18 cellular contexts compared by ENCODE assay signal in genomic region chr5:85512896-85513295, GRCh38.
"Had no signal": no experiment of that assay in that cellular context is flagged by ENCODE, and none has a peak within 500 bp of the region (broad histone marks: within the 10 kb centered on the region; RNA-seq: fewer than 3 reads in every experiment).

No MANE protein-coding gene starts in this region.

- H3K27me3 ChIP-seq: dorsolateral prefrontal cortex, neutrophil, right atrium auricular region, sigmoid colon, stomach, transverse colon had no signal

- H3K4me3 ChIP-seq: dorsolateral prefrontal cortex, mucosa of descending colon, right atrium auricular region, sigmoid colon, skin epidermis, stomach, thoracic aorta, transverse colon had no signal

- H3K9me3 ChIP-seq: mucosa of descending colon, neutrophil, right atrium auricular region, thoracic aorta, transverse colon had no signal

- H3K4me1 ChIP-seq: right atrium auricular region, stomach, transverse colon had no signal

- H3K27ac ChIP-seq: dorsolateral prefrontal cortex, neutrophil, right atrium auricular region, sigmoid colon, skin epidermis, stomach, thoracic aorta, transverse colon had no signal

- H3K36me3 ChIP-seq: neutrophil, right atrium auricular region, sigmoid colon, stomach, thoracic aorta, transverse colon had no signal

- ATAC-seq: left lobe of liver; mucosa of descending colon; naive thymus-derived CD8-positive, alpha-beta T cell had no signal

- DNase-seq: cortex of kidney; dorsolateral prefrontal cortex; effector CD8-positive, alpha-beta T cell; foreskin melanocyte; head of caudate nucleus; hypothalamus; mucosa of descending colon; naive thymus-derived CD8-positive, alpha-beta T cell; sigmoid colon; stimulated activated naive CD4-positive, alpha-beta T cell; stomach; substantia nigra; transverse colon had no signal
